In the genomic region with DNA sequence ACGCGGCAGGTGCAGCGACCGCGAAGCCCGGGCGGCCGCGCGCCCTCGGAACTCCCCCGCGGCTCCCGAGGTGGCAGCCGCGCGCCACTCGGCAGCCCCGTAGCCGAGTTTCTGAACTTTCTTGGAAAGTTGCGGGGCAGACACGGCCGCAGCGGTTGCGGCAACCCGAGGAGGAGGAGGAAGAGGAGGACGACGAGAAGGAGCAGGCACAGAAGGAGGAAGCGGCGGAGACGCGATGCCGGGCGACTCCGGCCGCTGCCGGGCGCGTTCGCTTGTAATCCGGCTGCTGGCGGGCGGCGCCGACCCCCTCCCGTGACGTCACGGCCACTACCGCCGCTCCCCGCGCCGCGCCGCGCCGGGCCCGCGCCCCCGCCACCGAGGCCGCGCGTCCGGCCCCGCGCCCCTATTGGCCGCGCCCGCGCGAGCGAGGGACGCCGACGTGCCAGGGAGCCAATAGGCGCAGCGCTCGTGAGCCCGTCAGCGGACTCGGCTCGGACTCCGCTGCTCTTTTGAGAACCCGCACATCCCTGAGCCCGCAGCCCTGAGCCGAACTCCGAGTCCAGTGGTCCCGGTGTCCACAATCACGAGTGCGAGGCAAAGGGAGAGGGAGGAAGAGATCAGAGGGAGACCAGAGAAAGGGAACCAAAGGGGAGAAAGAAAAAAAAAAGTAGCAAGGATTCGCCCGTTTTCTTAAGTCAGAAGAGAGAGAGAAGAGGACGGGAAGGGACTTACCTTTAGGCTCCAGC, we compare ENCODE assay signal across 9 cellular contexts. TPM values are rescaled to one million over a fixed set of nuclear protein-coding genes. Genes with fewer than 3 reads are reported as not detected.
A peak's percentile ranks its signal among the peaks of the same experiment; 100 is the strongest.
DNase-seq lines count a peak whose midpoint lies in the region; ATAC-seq and TF ChIP-seq lines count a peak whose summit lies in the region.
"Had no signal": no experiment of that assay in that cellular context is flagged by ENCODE, and none has a peak within 500 bp of the region (broad histone marks: within the 10 kb centered on the region; RNA-seq: fewer than 3 reads in every experiment).

No MANE protein-coding gene starts in this region.

- in situ Hi-C loops in SK-MEL-5 (cut with HindIII; ENCODE audit: low pct_unique_long_range_greater_than_20kb, low sequenced_read_pairs) = no loop called here

- TF ChIP-seq CTCF in fibroblast of the aortic adventitia (IDR thresholded peaks at IDR 0.05; ENCODE audit: insufficient read depth, low read length) (no peak), retinal pigment epithelial cell (conservative IDR thresholded peaks at IDR 0.05; ENCODE audit: low read depth, low read length) (no peak)

- DNase-seq in NCI-H524 (lab: John Stamatoyannopoulos, UW) (peak; percentile 37 to 50), NCI-H524 treated with DMSO at 0.1 percent for 48 hours (lab: John Stamatoyannopoulos, UW) (no peak), SK-MEL-5 (ENCODE audit: low read depth, low spot score) (peak; percentile 63), fibroblast of the aortic adventitia (ENCODE audit: low read depth) (peak; percentile 14), retinal pigment epithelial cell (ENCODE audit: low read depth) (no peak), NCI-H1694 (lab: John Stamatoyannopoulos, UW) (no peak)

- ATAC-seq in HG03196 (IDR thresholded peaks at IDR 0.05; ENCODE audit: unreplicated experiment) (no peak), HG02588 (IDR thresholded peaks at IDR 0.05; ENCODE audit: unreplicated experiment) (no peak)
- ATAC-seq: Panc1 had no signal

- peak overlapping the region; percentile 47 for H3K4me3 ChIP-seq in fibroblast of the aortic adventitia (ENCODE audit: low read depth, low read length)
- H3K4me3 ChIP-seq in retinal pigment epithelial cell (ENCODE audit: low read length) = peak overlapping the region; percentile 42

RNA-seq across cellular contexts. Expression of a gene that starts 0.7 kb away (rescaled TPM):
- 0.11 TPM in 1 of 2 replicates, not detected in the other for total RNA-seq in SK-MEL-5 (2014; rRNA removed; shearing (Covaris generic))
- polyA plus RNA-seq in SK-MEL-5 (2015; cell fraction: cytosol; rRNA removed) = 0.39 and 1.0 TPM in 2 replicates
- polyA plus RNA-seq in SK-MEL-5 (2015; cell fraction: nucleus; rRNA removed) = 0.49 and 0.51 TPM in 2 replicates
- total RNA-seq in fibroblast of the aortic adventitia (ENCODE audit: low replicate concordance) = not detected in 2 replicates

Comparison
In these comparisons a context has a peak if more than half of its experiments do, and no peak if none do; other contexts are left out.
1. DNase-seq: peak in NCI-H524 (2 of 2), SK-MEL-5 (single experiment) and fibroblast of the aortic adventitia (single experiment); none in NCI-H524 treated with DMSO at 0.1 percent for 48 hours (single experiment), retinal pigment epithelial cell (single experiment) and NCI-H1694 (single experiment).